Comparison of ENCODE assay signal across 8 cellular contexts in genomic region chr6:122609881-122610689, GRCh38. TPM values are rescaled to one million over a fixed set of nuclear protein-coding genes. Genes with fewer than 3 reads are reported as not detected.
DNase-seq lines count a peak whose midpoint lies in the region; ATAC-seq, FAIRE-seq and TF ChIP-seq lines count a peak whose summit lies in the region.

A gene with protein sequence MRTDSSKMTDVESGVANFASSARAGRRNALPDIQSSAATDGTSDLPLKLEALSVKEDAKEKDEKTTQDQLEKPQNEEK (plus strand): TSS chr6:122610405. CDS start chr6:122717795, 107,390 bp downstream.

- POLR2A ChIA-PET in activated CD4-positive, alpha-beta T cell treated with anti-CD3 and anti-CD28 coated beads for 36 hours (lab: Charles Lee): no interaction called here
- POLR2A ChIA-PET in HepG2 (lab: Yijun Ruan, JAX): no interaction called here

- no peak for TF ChIP-seq POLR2A in HepG2 (IDR thresholded peaks at IDR 0.05; ENCODE audit: insufficient read depth in 1 of 2, low read depth in 2 of 2, low read length in 2 of 2)

- no peaks in the 10 kb centered on the region for H3K79me2 ChIP-seq in HepG2 (ENCODE audit: insufficient read depth, low read length)

- peak; percentile 84 for ATAC-seq in GM19025 (IDR thresholded peaks at IDR 0.05; ENCODE audit: low read depth, unreplicated experiment)
- ATAC-seq in HG03135 (IDR thresholded peaks at IDR 0.05; ENCODE audit: unreplicated experiment): peak; percentile 93
- peak; percentile 97 for ATAC-seq in activated CD4-positive, alpha-beta T cell treated with anti-CD3 and anti-CD28 coated beads for 36 hours
- peak; percentile 100 for ATAC-seq in HepG2

- no peaks in the 10 kb centered on the region for H3K9me3 ChIP-seq in HepG2 (ENCODE audit: low read length)

- no peaks in the 10 kb centered on the region for H4K20me1 ChIP-seq in HepG2 (ENCODE audit: insufficient read depth, low read length)

- H3K4me2 ChIP-seq in HepG2 (ENCODE audit: low read depth, low read length): peak within 1 kb of the TSS; percentile 98

- intact Hi-C loops in activated CD4-positive, alpha-beta T cell treated with anti-CD3 and anti-CD28 coated beads for 36 hours (cut with DNase I, micrococcal nuclease): loop anchor here in 1 of 2 experiments (2.0 kb wide), 1 partner anchor 179 kb away; the partner anchor contains the start of gene SMPDL3A
- intact Hi-C loops in dorsolateral prefrontal cortex (cut with DNase I): loop anchor here in 1 of 2 donors (5.0 to 10.0 kb wide), 2 partner anchors 122 to 225 kb away; no protein-coding TSS in a partner anchor
- intact Hi-C loops in HepG2 (cut with micrococcal nuclease; ENCODE audit: unreplicated experiment): loop anchor here (5.0 to 10.0 kb wide), 2 partner anchors 138 to 225 kb away; partner anchors contain the start of gene SERINC1

- no peaks in the 10 kb centered on the region for H3K36me3 ChIP-seq in HepG2 (replicated peaks in 1 of 2; ENCODE audit: control insufficient read depth in 1 of 2, insufficient read depth in 2 of 2, low read length in 2 of 2)

- CTCF ChIA-PET in activated CD4-positive, alpha-beta T cell treated with anti-CD3 and anti-CD28 coated beads for 36 hours (lab: Charles Lee): interaction anchor here (0.8 kb wide), 1 partner anchor 120 kb away, joined by 4 read pairs; no protein-coding TSS in a partner anchor
- CTCF ChIA-PET in HepG2 (lab: Yijun Ruan, JAX; ENCODE audit: low intra/inter-chr PET ratio, low total read pairs): no interaction called here

- peak; percentile 87 for DNase-seq in AG20443 (ENCODE audit: low spot score)
- DNase-seq in NCI-H2196 treated with DMSO at 0.1 percent for 48 hours (lab: John Stamatoyannopoulos, UW; ENCODE audit: unreplicated experiment): peak; percentile 66
- DNase-seq in activated CD4-positive, alpha-beta T cell treated with anti-CD3 and anti-CD28 coated beads for 36 hours: peak; percentile 72
- peak; percentile 50 to 92 (median 67) for DNase-seq in dorsolateral prefrontal cortex
- peak; percentile 64 for DNase-seq in HepG2 (ENCODE audit: low spot score)
- peak; percentile 30 for DNase-seq in stimulated activated CD4-positive, alpha-beta T cell treated with anti-CD3 and anti-CD28 coated beads, Interleukin-4, amount 100 ng/mL, for 24 hours

- H2AFZ ChIP-seq in HepG2 (ENCODE audit: low read length): no peak within 1 kb of the TSS

- H3K27me3 ChIP-seq in dorsolateral prefrontal cortex (peaks cover 0 to 10% (median 0%) of the 10 kb centered on the region in 45 donors), HepG2 (ENCODE audit: control insufficient read depth in 1 of 2, insufficient read depth in 2 of 2, low read length in 2 of 2) (peaks cover 4 to 20% of the 10 kb centered on the region in 2 experiments; a peak in 4 of 5 replicates)

- in situ Hi-C loops in HepG2 (cut with HindIII; ENCODE audit: extremely low pct_ligation_motif_present, low pct_unique_long_range_greater_than_20kb): no loop called here

- H3K27ac ChIP-seq in dorsolateral prefrontal cortex: peak within 1 kb of the TSS in 7 of 59 donors; percentile 6 to 71 (median 7)
- H3K27ac ChIP-seq in HepG2 (ENCODE audit: extremely low read length, insufficient read depth, low read length): no peak within 1 kb of the TSS

- TF ChIP-seq CTCF in dorsolateral prefrontal cortex (IDR thresholded peaks at IDR 0.05 in 54 of 56, conservative IDR thresholded peaks at IDR 0.05 in 2 of 56; ENCODE audit: low read depth in 1 of 56, partially characterized antibody in 56 of 56): peak in 46 of 56 donors; percentile 6 to 62 (median 36)
- TF ChIP-seq CTCF in HepG2 (CRISPR knock-in tag; IDR thresholded peaks at IDR 0.05): peak; percentile 69

- peak within 1 kb of the TSS; percentile 64 for H3K27ac Mint-ChIP-seq in activated CD4-positive, alpha-beta T cell treated with anti-CD3 and anti-CD28 coated beads for 36 hours

- peak within 1 kb of the TSS; percentile 42 to 90 (median 70) for H3K4me3 ChIP-seq in dorsolateral prefrontal cortex
- peak within 1 kb of the TSS; percentile 45 to 72 (median 58) for H3K4me3 ChIP-seq in HepG2 (replicated peaks in 1 of 3; ENCODE audit: insufficient read depth in 1 of 3, low read depth in 2 of 3, low read length in 3 of 3)

- H3K4me3 Mint-ChIP-seq in activated CD4-positive, alpha-beta T cell treated with anti-CD3 and anti-CD28 coated beads for 36 hours: peak within 1 kb of the TSS; percentile 72

- TF ChIP-seq EP300 in HepG2 (IDR thresholded peaks at IDR 0.05; ENCODE audit: low read depth in 2 of 2, low read length in 2 of 2) (no peak), HepG2 (CRISPR knock-in tag; IDR thresholded peaks at IDR 0.05; ENCODE audit: borderline replicate concordance) (no peak)

- H3K36me3 Mint-ChIP-seq in activated CD4-positive, alpha-beta T cell treated with anti-CD3 and anti-CD28 coated beads for 36 hours (ENCODE audit: low read depth): no peaks in the 10 kb centered on the region

- H3K27me3 Mint-ChIP-seq in activated CD4-positive, alpha-beta T cell treated with anti-CD3 and anti-CD28 coated beads for 36 hours: peaks cover 40% of the 10 kb centered on the region

- no TSS peak for BruUV-seq in HepG2 (replicated peaks; lab: Mats Ljungman, UMichigan)

- H3K4me1 ChIP-seq in HepG2 (ENCODE audit: insufficient read depth, low read length): peaks cover 18% of the 10 kb centered on the region

- TF ChIP-seq RAD21 in HepG2 (CRISPR knock-in tag; IDR thresholded peaks at IDR 0.05): peak; percentile 73

- H3K9ac ChIP-seq in HepG2 (ENCODE audit: insufficient read depth, low read depth, low read length): peak within 1 kb of the TSS; percentile 13; the same call in 1 of the 2 replicates

- FAIRE-seq in HepG2 (lab: Jason Lieb, UNC): peak; percentile 44

- H3K4me1 Mint-ChIP-seq in activated CD4-positive, alpha-beta T cell treated with anti-CD3 and anti-CD28 coated beads for 36 hours: peaks cover 14% of the 10 kb centered on the region

- under 1% methylated on average over 27 of the region's 66 CpGs for WGBS in HepG2 (ENCODE audit: low lambda C conversion rate)

- no peaks in the 10 kb centered on the region for H3K9me3 Mint-ChIP-seq in activated CD4-positive, alpha-beta T cell treated with anti-CD3 and anti-CD28 coated beads for 36 hours (ENCODE audit: low read depth)

TF ChIP-seq in HepG2, 621 proteins besides CTCF, POLR2A, EP300 and RAD21 (continues in another document):
- peak; percentile 41; the same call in 1 of the 2 replicates for TF ChIP-seq RNF2 (conservative IDR thresholded peaks at IDR 0.05; ENCODE audit: low read depth)
- TF ChIP-seq ZNF784 (CRISPR knock-in tag; IDR thresholded peaks at IDR 0.05; ENCODE audit: borderline replicate concordance): peak; percentile 60; the same call in 1 of the 2 replicates
- no peak for TF ChIP-seq ZBTB1 (CRISPR knock-in tag; IDR thresholded peaks at IDR 0.05; ENCODE audit: borderline replicate concordance)
- TF ChIP-seq ZNF775 (CRISPR knock-in tag; IDR thresholded peaks at IDR 0.05; ENCODE audit: borderline replicate concordance): no peak
- TF ChIP-seq FOXP1 (IDR thresholded peaks at IDR 0.05): no peak
- TF ChIP-seq FOXP1 (CRISPR knock-in tag; IDR thresholded peaks at IDR 0.05): peak; percentile 11; the same call in 1 of the 2 replicates
- TF ChIP-seq, protein P1, sequence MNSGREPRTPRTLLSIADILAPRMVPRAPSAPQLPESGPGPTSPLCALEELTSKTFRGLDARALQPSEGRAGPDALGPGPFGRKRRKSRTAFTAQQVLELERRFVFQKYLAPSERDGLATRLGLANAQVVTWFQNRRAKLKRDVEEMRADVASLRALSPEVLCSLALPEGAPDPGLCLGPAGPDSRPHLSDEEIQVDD (CRISPR knock-in tag; IDR thresholded peaks at IDR 0.05; ENCODE audit: borderline replicate concordance): no peak
- TF ChIP-seq ZNF292 (CRISPR knock-in tag; IDR thresholded peaks at IDR 0.05; ENCODE audit: borderline replicate concordance, low read depth): no peak
- TF ChIP-seq PRMT3 (CRISPR knock-in tag; IDR thresholded peaks at IDR 0.05; ENCODE audit: borderline replicate concordance, low read depth): peak; percentile 85
- TF ChIP-seq NR2F1 (CRISPR knock-in tag; IDR thresholded peaks at IDR 0.05): no peak
- TF ChIP-seq SAFB2 (CRISPR knock-in tag; IDR thresholded peaks at IDR 0.05; ENCODE audit: borderline replicate concordance, low read depth): no peak
- 0 out of 2 replicates have a peak, but pooled peaks have one; percentile 43 for TF ChIP-seq ZNF790 (CRISPR knock-in tag; IDR thresholded peaks at IDR 0.05; ENCODE audit: borderline replicate concordance)

RNA-seq across cellular contexts. Expression of the gene that starts here (rescaled TPM):
- total RNA-seq in activated CD4-positive, alpha-beta T cell treated with anti-CD3 and anti-CD28 coated beads for 36 hours: 1 to 10 TPM; 2.5 to 3.1 TPM
- total RNA-seq in dorsolateral prefrontal cortex (1 to 10 TPM; 1.0 to 8.9 (median 4.3) TPM), HepG2 (2016; rRNA removed; fragmentation: Illumina TruSeq; extraction: Trizol) (1.5 and 2.2 TPM in 2 replicates)
- 0.71 and 1.9 TPM in 2 replicates for total RNA-seq in HepG2 (2016; cell fraction: cytosol; rRNA removed; fragmentation: Illumina TruSeq; extraction: Trizol; ENCODE audit: low read depth)
- 1.2 and 1.3 TPM in 2 replicates for total RNA-seq in HepG2 (2016; cell fraction: insoluble cytoplasmic fraction; rRNA removed; fragmentation: Illumina TruSeq; extraction: Trizol)
- total RNA-seq in HepG2 (2016; cell fraction: membrane; rRNA removed; fragmentation: Illumina TruSeq; extraction: Trizol): 1.8 and 2.9 TPM in 2 replicates
- 0.90 and 1.4 TPM in 2 replicates for total RNA-seq in HepG2 (2016; cell fraction: nucleus; rRNA removed; fragmentation: Illumina TruSeq; extraction: Trizol)
- polyA plus RNA-seq in HepG2 (2011; rRNA removed): 0.97 and 1.4 TPM in 2 replicates
- polyA plus RNA-seq in HepG2 (2011; cell fraction: cytosol; rRNA removed): 0.58 and 1.0 TPM in 2 replicates
- 0.69 and 1.1 TPM in 2 replicates for polyA plus RNA-seq in HepG2 (2011; cell fraction: nucleus; rRNA removed)
- polyA plus RNA-seq in HepG2 (2012): 1.3 and 1.4 TPM in 2 replicates
- 1.8 and 2.2 TPM in 2 replicates for polyA plus RNA-seq in HepG2 (2016; cell fraction: cytosol; fragmentation: Illumina TruSeq; extraction: Trizol; ENCODE audit: low read depth)
- polyA plus RNA-seq in HepG2 (2016; cell fraction: insoluble cytoplasmic fraction; fragmentation: Illumina TruSeq; extraction: Trizol; ENCODE audit: low read depth): 2.6 TPM in 2 replicates
- polyA plus RNA-seq in HepG2 (2016; cell fraction: membrane; fragmentation: Illumina TruSeq; extraction: Trizol; ENCODE audit: low read depth): 2.4 and 3.0 TPM in 2 replicates
- 1.9 and 2.3 TPM in 2 replicates for polyA plus RNA-seq in HepG2 (2016; cell fraction: nucleus; fragmentation: Illumina TruSeq; extraction: Trizol; ENCODE audit: insufficient read depth, low read depth)
- 0.20 TPM in 1 of 2 replicates, not detected in the other for polyA minus RNA-seq in HepG2 (2011; rRNA and poly(A)+ RNA removed; ENCODE audit: low replicate concordance)
- polyA minus RNA-seq in HepG2 (2011; cell fraction: cytosol; rRNA and poly(A)+ RNA removed): not detected in 2 replicates
- 2.5 and 2.8 TPM in 2 replicates for polyA minus RNA-seq in HepG2 (2011; cell fraction: nucleus; rRNA and poly(A)+ RNA removed)

Comparison
In these comparisons a context has a peak if more than half of its experiments do, and no peak if none do; other contexts are left out.
1. DNase-seq: peak in every context shown above with its lines; median percentile 87 in AG20443; 72 in activated CD4-positive, alpha-beta T cell treated with anti-CD3 and anti-CD28 coated beads for 36 hours; 67 in dorsolateral prefrontal cortex; 66 in NCI-H2196 treated with DMSO at 0.1 percent for 48 hours; 64 in HepG2; 30 in stimulated activated CD4-positive, alpha-beta T cell treated with anti-CD3 and anti-CD28 coated beads, Interleukin-4, amount 100 ng/mL, for 24 hours.